8 cellular contexts compared by ENCODE assay signal in genomic region chr14:53613404-53614253, GRCh38.
DNase-seq lines count a peak whose midpoint lies in the region; ATAC-seq, FAIRE-seq and TF ChIP-seq lines count a peak whose summit lies in the region.

No MANE protein-coding gene starts in this region.

- H2AFZ ChIP-seq in endothelial cell of umbilical vein (ENCODE audit: low read depth, low read length), result no peak overlapping the region

- no peaks in the 10 kb centered on the region for H3K9me3 ChIP-seq in endothelial cell of umbilical vein (replicated peaks; ENCODE audit: control insufficient read depth, insufficient read depth, low read length)

- peak; percentile 95 for ATAC-seq in HG02885 (IDR thresholded peaks at IDR 0.05; ENCODE audit: poor library complexity, unreplicated experiment)

- DNase-seq in NCI-H187 treated with DMSO at 0.1 percent for 48 hours (lab: John Stamatoyannopoulos, UW) (peak; percentile 33), NCI-H187 (lab: John Stamatoyannopoulos, UW) (no peak), NCI-H2081 treated with DMSO at 0.1 percent for 48 hours (lab: John Stamatoyannopoulos, UW) (peak; percentile 14), endothelial cell of umbilical vein (ENCODE audit: low read depth, low spot score) (peak; percentile 13), urothelium cell line (ENCODE audit: low spot score) (peak; percentile 84), DMS79 (lab: John Stamatoyannopoulos, UW) (no peak), coronary artery (ENCODE audit: low spot score) (no peak)

- TF ChIP-seq CTCF in endothelial cell of umbilical vein (IDR thresholded peaks at IDR 0.05; ENCODE audit: extremely low read depth in 1 of 2, insufficient read depth in 1 of 2, low read depth in 1 of 2, low read length in 2 of 2), result no peak
- no peak for TF ChIP-seq CTCF in coronary artery (IDR thresholded peaks at IDR 0.05)

- H3K4me3 ChIP-seq in endothelial cell of umbilical vein (replicated peaks in 1 of 3; ENCODE audit: insufficient read depth in 1 of 3, low read depth in 1 of 3, low read length in 3 of 3), result no peak overlapping the region
- H3K4me3 ChIP-seq in coronary artery, result no peak overlapping the region

- FAIRE-seq in endothelial cell of umbilical vein (lab: Jason Lieb, UNC) (peak; percentile 31), urothelium cell line (lab: Jason Lieb, UNC) (peak; percentile 98)

- H3K4me2 ChIP-seq in endothelial cell of umbilical vein (ENCODE audit: insufficient read depth, low read length), result no peak overlapping the region

- H3K4me1 ChIP-seq in endothelial cell of umbilical vein (ENCODE audit: control insufficient read depth, extremely low read depth, insufficient read depth, low read length), result no peaks in the 10 kb centered on the region

- no peaks in the 10 kb centered on the region for H3K36me3 ChIP-seq in endothelial cell of umbilical vein (ENCODE audit: control insufficient read depth in 2 of 2, extremely low read depth in 1 of 2, insufficient read depth in 2 of 2, low read length in 2 of 2)

- H3K27me3 ChIP-seq in endothelial cell of umbilical vein (ENCODE audit: control insufficient read depth in 2 of 2, insufficient read depth in 2 of 2, low read length in 2 of 2), result peaks cover 2% of the 10 kb centered on the region in 2 experiments

- H3K79me2 ChIP-seq in endothelial cell of umbilical vein (ENCODE audit: control insufficient read depth, insufficient read depth, low read length), result no peaks in the 10 kb centered on the region

- no TSS peak for BruUV-seq in endothelial cell of umbilical vein (replicated peaks; lab: Mats Ljungman, UMichigan)

- H4K20me1 ChIP-seq in endothelial cell of umbilical vein (replicated peaks; ENCODE audit: control insufficient read depth, extremely low read depth, insufficient read depth, low read length), result no peaks in the 10 kb centered on the region

- no peaks in the 10 kb centered on the region for H3K9me1 ChIP-seq in endothelial cell of umbilical vein (replicated peaks; ENCODE audit: control insufficient read depth, extremely low read depth, insufficient read depth, low read length)

- H3K27ac ChIP-seq in endothelial cell of umbilical vein (ENCODE audit: insufficient read depth, low read depth, low read length), result no peak overlapping the region
- no peak overlapping the region for H3K27ac ChIP-seq in coronary artery

- no peak overlapping the region for H3K9ac ChIP-seq in endothelial cell of umbilical vein (replicated peaks; ENCODE audit: extremely low read depth, insufficient read depth, low read length)

- CTCF ChIA-PET in endothelial cell of umbilical vein (lab: Charles Lee), result interaction anchor here (1.0 to 1.5 kb wide), 4 partner anchors 8 to 39 kb away, joined by 3 to 5 read pairs (median 3); no protein-coding TSS in a partner anchor

- no peak for TF ChIP-seq POLR2A in endothelial cell of umbilical vein (IDR thresholded peaks at IDR 0.05; ENCODE audit: low read depth, low read length)

- dilution Hi-C loops in endothelial cell of umbilical vein (cut with MboI; ENCODE audit: extremely low pct_ligation_motif_present, low sequenced_read_pairs), result no loop called here

- POLR2A ChIA-PET in endothelial cell of umbilical vein (lab: Charles Lee), result no interaction called here

- intact Hi-C loops in endothelial cell of umbilical vein (cut with micrococcal nuclease), result no loop called here

TF ChIP-seq in endothelial cell of umbilical vein, 7 proteins besides CTCF, POLR2A, EP300 and RAD21:
- TF ChIP-seq JUN (IDR thresholded peaks at IDR 0.05; ENCODE audit: borderline replicate concordance, insufficient read depth, insufficient read length, low read depth) (no peak), GATA2 (IDR thresholded peaks at IDR 0.05; ENCODE audit: insufficient read depth, insufficient read length, low read depth, low read length) (no peak), EZH2 (IDR thresholded peaks at IDR 0.05; ENCODE audit: borderline replicate concordance, low read depth, low read length, severe bottlenecking) (no peak), FOS (IDR thresholded peaks at IDR 0.05; ENCODE audit: borderline replicate concordance, insufficient read depth, low read length) (no peak), POLR2AphosphoS5 (IDR thresholded peaks at IDR 0.05; ENCODE audit: insufficient read depth, low read depth, low read length) (no peak), MYC (IDR thresholded peaks at IDR 0.05; ENCODE audit: low read depth, low read length) (no peak)
- TF ChIP-seq, protein P1, sequence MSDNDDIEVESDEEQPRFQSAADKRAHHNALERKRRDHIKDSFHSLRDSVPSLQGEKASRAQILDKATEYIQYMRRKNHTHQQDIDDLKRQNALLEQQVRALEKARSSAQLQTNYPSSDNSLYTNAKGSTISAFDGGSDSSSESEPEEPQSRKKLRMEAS (IDR thresholded peaks at IDR 0.05; ENCODE audit: insufficient read depth, insufficient read length), result no peak

Comparison
In these comparisons a context has a peak if more than half of its experiments do, and no peak if none do; other contexts are left out.
1. DNase-seq: peak in NCI-H187 treated with DMSO at 0.1 percent for 48 hours (single experiment), NCI-H2081 treated with DMSO at 0.1 percent for 48 hours (single experiment), endothelial cell of umbilical vein (single experiment) and urothelium cell line (single experiment); none in NCI-H187 (0 of 2), DMS79 (single experiment) and coronary artery (single experiment).